Comparison of ENCODE assay signal across 11 cellular contexts in the genomic region with DNA sequence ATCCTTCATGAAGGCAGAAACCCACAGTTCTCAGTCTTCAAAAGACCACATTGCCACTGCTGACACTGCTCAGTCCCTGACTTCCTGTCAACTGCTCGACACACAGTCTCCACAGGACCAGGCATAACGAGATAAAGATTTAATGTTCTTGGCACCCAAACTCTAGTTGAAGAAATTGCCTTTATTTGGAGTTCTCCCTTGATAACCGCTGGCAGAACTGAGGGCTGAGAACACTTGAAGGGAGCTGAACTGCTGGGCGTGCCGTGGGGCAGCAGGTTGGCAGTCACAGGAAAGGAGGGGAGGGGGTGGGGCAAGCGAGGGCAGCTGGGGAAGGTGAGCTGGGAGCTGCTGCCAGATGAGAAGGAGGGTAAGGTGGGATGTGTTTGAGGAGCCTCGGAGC. TPM values are rescaled to one million over a fixed set of nuclear protein-coding genes. Genes with fewer than 3 reads are reported as not detected.
A peak's percentile ranks its signal among the peaks of the same experiment; 100 is the strongest.
DNase-seq lines count a peak whose midpoint lies in the region; ATAC-seq and TF ChIP-seq lines count a peak whose summit lies in the region.
"Had no signal": no experiment of that assay in that cellular context is flagged by ENCODE, and none has a peak within 500 bp of the region (broad histone marks: within the 10 kb centered on the region; RNA-seq: fewer than 3 reads in every experiment).

No MANE protein-coding gene starts in this region.

- H3K4me3 Mint-ChIP-seq in activated CD4-positive, alpha-beta T cell treated with anti-CD3 and anti-CD28 coated beads, Interleukin-2, amount 10 ng/mL, durations not matched to agents 24 days and 14 days, result peak overlapping the region; percentile 82
- H3K4me3 Mint-ChIP-seq in dendritic cell treated with granulocyte-macrophage colony-stimulating factor and Interleukin-4, amounts not matched to agents 40 ng/mL and 50 ng/mL, for 4 days, result no peak overlapping the region

- peaks cover 59% of the 10 kb centered on the region for H3K4me1 Mint-ChIP-seq in activated CD4-positive, alpha-beta T cell treated with anti-CD3 and anti-CD28 coated beads, Interleukin-2, amount 10 ng/mL, durations not matched to agents 24 days and 14 days
- H3K4me1 Mint-ChIP-seq in dendritic cell treated with granulocyte-macrophage colony-stimulating factor and Interleukin-4, amounts not matched to agents 40 ng/mL and 50 ng/mL, for 4 days (ENCODE audit: low read depth), result peaks cover 57% of the 10 kb centered on the region

- peak overlapping the region; percentile 97 for H3K27ac Mint-ChIP-seq in activated CD4-positive, alpha-beta T cell treated with anti-CD3 and anti-CD28 coated beads, Interleukin-2, amount 10 ng/mL, durations not matched to agents 24 days and 14 days
- peak overlapping the region; percentile 95 for H3K27ac Mint-ChIP-seq in dendritic cell treated with granulocyte-macrophage colony-stimulating factor and Interleukin-4, amounts not matched to agents 40 ng/mL and 50 ng/mL, for 4 days

- no peaks in the 10 kb centered on the region for H3K27me3 Mint-ChIP-seq in activated CD4-positive, alpha-beta T cell treated with anti-CD3 and anti-CD28 coated beads, Interleukin-2, amount 10 ng/mL, durations not matched to agents 24 days and 14 days
- peaks cover 3% of the 10 kb centered on the region for H3K27me3 Mint-ChIP-seq in dendritic cell treated with granulocyte-macrophage colony-stimulating factor and Interleukin-4, amounts not matched to agents 40 ng/mL and 50 ng/mL, for 4 days

- DNase-seq in Jurkat, Clone E6-1 (ENCODE audit: low read depth, low spot score), result peak; percentile 91
- DNase-seq in activated CD4-positive, alpha-beta T cell treated with anti-CD3 and anti-CD28 coated beads, Interleukin-2, amount 10 ng/mL, durations not matched to agents 24 days and 14 days, result peak; percentile 84
- DNase-seq in stimulated activated CD4-positive, alpha-beta T cell treated with anti-CD3 and anti-CD28 coated beads, Interleukin-2, amount 100 ng/mL, for 4 hours (ENCODE audit: low read depth), result peak; percentile 14
- DNase-seq in NOMO-1 (lab: John Stamatoyannopoulos, UW; ENCODE audit: unreplicated experiment in 2 of 2) (no peak), omental fat pad (ENCODE audit: low spot score) (no peak), SW480 (ENCODE audit: low spot score) (no peak)
- DNase-seq: NCI-H146, uterus had no signal

- peaks cover 3% of the 10 kb centered on the region for H3K9me3 Mint-ChIP-seq in activated CD4-positive, alpha-beta T cell treated with anti-CD3 and anti-CD28 coated beads, Interleukin-2, amount 10 ng/mL, durations not matched to agents 24 days and 14 days
- peaks cover 8% of the 10 kb centered on the region for H3K9me3 Mint-ChIP-seq in dendritic cell treated with granulocyte-macrophage colony-stimulating factor and Interleukin-4, amounts not matched to agents 40 ng/mL and 50 ng/mL, for 4 days

- H3K36me3 Mint-ChIP-seq in activated CD4-positive, alpha-beta T cell treated with anti-CD3 and anti-CD28 coated beads, Interleukin-2, amount 10 ng/mL, durations not matched to agents 24 days and 14 days (ENCODE audit: low read depth), result peaks cover 32% of the 10 kb centered on the region
- peaks cover 24% of the 10 kb centered on the region for H3K36me3 Mint-ChIP-seq in dendritic cell treated with granulocyte-macrophage colony-stimulating factor and Interleukin-4, amounts not matched to agents 40 ng/mL and 50 ng/mL, for 4 days (ENCODE audit: low read depth)

- ATAC-seq in omental fat pad (ENCODE audit: low FRiP score) (no peak), HG03025 (IDR thresholded peaks at IDR 0.05; ENCODE audit: low FRiP score, unreplicated experiment) (no peak)
- ATAC-seq: HCT116 had no signal

- H3K4me3 ChIP-seq in Jurkat, Clone E6-1 (ENCODE audit: low read length), result peak overlapping the region; percentile 30
- H3K4me3 ChIP-seq: uterus had no signal

- intact Hi-C loops in activated CD4-positive, alpha-beta T cell treated with anti-CD3 and anti-CD28 coated beads, Interleukin-2, amount 10 ng/mL, durations not matched to agents 24 days and 14 days (cut with micrococcal nuclease), result loop anchor here (1.0 to 10.0 kb wide), 6 partner anchors 12 to 710 kb away; partner anchors contain the start of genes HENMT1, PRPF38B, SLC25A24 and STXBP3
- intact Hi-C loops in dendritic cell treated with granulocyte-macrophage colony-stimulating factor and Interleukin-4, amounts not matched to agents 40 ng/mL and 50 ng/mL, for 4 days (cut with micrococcal nuclease), result loop anchor here (5.0 kb wide), 1 partner anchor 47 kb away; the partner anchor contains the start of gene PRPF38B

- TF ChIP-seq CTCF in omental fat pad (IDR thresholded peaks at IDR 0.05), result no peak

RNA-seq across cellular contexts. Expression of gene HENMT1, which starts 15.9 kb away (rescaled TPM):
- polyA plus RNA-seq in Jurkat, Clone E6-1 (2012; ENCODE audit: insufficient read depth, insufficient read length), result 89.1 TPM
- 17.5 and 17.7 TPM in 2 replicates for total RNA-seq in activated CD4-positive, alpha-beta T cell treated with anti-CD3 and anti-CD28 coated beads, Interleukin-2, amount 10 ng/mL, durations not matched to agents 24 days and 14 days
- 1 to 10 TPM; 2.8 to 4.9 (median 4.5) TPM for total RNA-seq in omental fat pad

RNA-seq across cellular contexts. Expression of gene PRPF38B, which starts 47.1 kb away (rescaled TPM):
- polyA plus RNA-seq in Jurkat, Clone E6-1 (2012; ENCODE audit: insufficient read depth, insufficient read length), result 61.5 TPM
- total RNA-seq in activated CD4-positive, alpha-beta T cell treated with anti-CD3 and anti-CD28 coated beads, Interleukin-2, amount 10 ng/mL, durations not matched to agents 24 days and 14 days, result 89.2 and 90.3 TPM in 2 replicates
- total RNA-seq in omental fat pad, result 10 to 100 TPM; 17.6 to 41.6 (median 30.6) TPM

Comparison
In these comparisons a context has a peak if more than half of its experiments do, and no peak if none do; other contexts are left out.
1. DNase-seq: peak in Jurkat, Clone E6-1 (single experiment), activated CD4-positive, alpha-beta T cell treated with anti-CD3 and anti-CD28 coated beads, Interleukin-2, amount 10 ng/mL, durations not matched to agents 24 days and 14 days (single experiment) and stimulated activated CD4-positive, alpha-beta T cell treated with anti-CD3 and anti-CD28 coated beads, Interleukin-2, amount 100 ng/mL, for 4 hours (single experiment); none in NOMO-1 (0 of 2), omental fat pad (single experiment) and SW480 (single experiment).